ENCODE assay signal across 8 cellular contexts in genomic region chr18:67516432-67517223, GRCh38. TPM values are rescaled to one million over a fixed set of nuclear protein-coding genes. Genes with fewer than 3 reads are reported as not detected.
DNase-seq lines count a peak whose midpoint lies in the region; ATAC-seq and TF ChIP-seq lines count a peak whose summit lies in the region.

DSEL (minus strand) TSS chr18:67516720; CDS start chr18:67514608, 2,112 bp downstream.

- no peak within 1 kb of the TSS for H3K23ac ChIP-seq in mesendoderm (ENCODE audit: low read length)

- peak within 1 kb of the TSS; percentile 92 for H3K56ac ChIP-seq in mesendoderm (ENCODE audit: low read length)

- TF ChIP-seq CTCF in C4-2B (conservative IDR thresholded peaks at IDR 0.05), result no peak

- H4K5ac ChIP-seq in mesendoderm (ENCODE audit: low read length), result no peak within 1 kb of the TSS

- no peak within 1 kb of the TSS for H2AK5ac ChIP-seq in mesendoderm (ENCODE audit: low read length)

- no peak within 1 kb of the TSS for H2BK5ac ChIP-seq in mesendoderm (ENCODE audit: low read length)

- peak within 1 kb of the TSS; percentile 73 for H3K9ac ChIP-seq in endocrine pancreas (ENCODE audit: control insufficient read depth, insufficient read depth, low read length)
- peak within 1 kb of the TSS; percentile 91 for H3K9ac ChIP-seq in mesendoderm (ENCODE audit: low read length)

- peaks cover 28% of the 10 kb centered on the region for H3K79me2 ChIP-seq in mesendoderm (ENCODE audit: control insufficient read depth, insufficient read depth, low read length)

- no peak within 1 kb of the TSS for H3K4ac ChIP-seq in mesendoderm (ENCODE audit: low read depth, low read length)

- no peak within 1 kb of the TSS for H4K8ac ChIP-seq in mesendoderm (ENCODE audit: low read depth, low read length)

- ATAC-seq in GM19438 (IDR thresholded peaks at IDR 0.05; ENCODE audit: low read depth, unreplicated experiment), result peak; percentile 92
- ATAC-seq in HG03565 (IDR thresholded peaks at IDR 0.05; ENCODE audit: unreplicated experiment), result peak; percentile 93

- H3K27me3 ChIP-seq in endocrine pancreas (ENCODE audit: control insufficient read depth, insufficient read depth, low read length) (no peaks in the 10 kb centered on the region), mesendoderm (ENCODE audit: insufficient read depth, low read length, poor library complexity) (no peaks in the 10 kb centered on the region)

- peak within 1 kb of the TSS; percentile 70 for H3K4me2 ChIP-seq in mesendoderm (ENCODE audit: low read length)

- peak within 1 kb of the TSS; percentile 15 for H3K18ac ChIP-seq in mesendoderm (ENCODE audit: low read length)

- H3K4me1 ChIP-seq in endocrine pancreas (ENCODE audit: control insufficient read depth, insufficient read depth, low read length) (no peaks in the 10 kb centered on the region), mesendoderm (ENCODE audit: control insufficient read depth, low read depth, low read length) (no peaks in the 10 kb centered on the region)

- H3K9me3 ChIP-seq in endocrine pancreas (ENCODE audit: control insufficient read depth, low read length), result no peaks in the 10 kb centered on the region

- peak; percentile 94 for DNase-seq in NCI-H82 (lab: John Stamatoyannopoulos, UW)
- DNase-seq in activated CD8-positive, alpha-beta memory T cell treated with anti-CD3 and anti-CD28 coated beads, Interleukin-2, amount 50 U/mL, for 24 hours (ENCODE audit: extremely low read depth), result peak; percentile 95
- DNase-seq in mesendoderm, result peak; percentile 96
- DNase-seq in stimulated activated CD8-positive, alpha-beta memory T cell treated with anti-CD3 and anti-CD28 coated beads, Interleukin-12 subunit alpha, Interleukin-12 subunit beta, amount 100 ng/mL, for 1 hour (ENCODE audit: low read depth), result peak; percentile 96

- peak within 1 kb of the TSS; percentile 81 for H3K27ac ChIP-seq in C4-2B
- H3K27ac ChIP-seq in mesendoderm (ENCODE audit: low read depth, low read length), result peak within 1 kb of the TSS; percentile 42

- no CpG with 5 or more reads among the region's 92 CpGs for WGBS in mesendoderm (ENCODE audit: extremely low coverage, insufficient coverage, low lambda C conversion rate)

- H3K36me3 ChIP-seq in endocrine pancreas (ENCODE audit: control insufficient read depth, insufficient read depth, low read length) (no peaks in the 10 kb centered on the region), mesendoderm (ENCODE audit: control insufficient read depth, insufficient read depth, low read length) (no peaks in the 10 kb centered on the region)

- no peak within 1 kb of the TSS for H2BK15ac ChIP-seq in mesendoderm (replicated peaks; ENCODE audit: low read depth)

- H2BK120ac ChIP-seq in mesendoderm (ENCODE audit: low read depth, low read length), result no peak within 1 kb of the TSS

- H3K79me1 ChIP-seq in mesendoderm (ENCODE audit: low read length), result peaks cover 6% of the 10 kb centered on the region

- H3K4me3 ChIP-seq in endocrine pancreas (ENCODE audit: control insufficient read depth, insufficient read depth, low read length), result peak within 1 kb of the TSS; percentile 87
- peak within 1 kb of the TSS; percentile 87 for H3K4me3 ChIP-seq in mesendoderm (ENCODE audit: low read length)

RNA-seq across cellular contexts. Expression of gene DSEL, which starts in this region (rescaled TPM):
- polyA plus RNA-seq in mesendoderm (2013, experiment 1 of 2), result 11.1 TPM
- polyA plus RNA-seq in mesendoderm (2013, experiment 2 of 2), result 11.8 TPM

Comparison
In these comparisons a context has a peak if more than half of its experiments do, and no peak if none do; other contexts are left out.
1. Peak in every context shown above with its lines: DNase-seq, ATAC-seq, H3K4me3 ChIP-seq and H3K27ac ChIP-seq.